In genomic region chr17:1727876-1728630, GRCh38 we compare ENCODE assay signal across 2 cellular contexts.
TF ChIP-seq lines count a peak whose summit lies in the region.

No MANE protein-coding gene starts in this region.

TF ChIP-seq in HepG2, 621 proteins besides CTCF, POLR2A, EP300 and RAD21:
- TF ChIP-seq, protein P1, sequence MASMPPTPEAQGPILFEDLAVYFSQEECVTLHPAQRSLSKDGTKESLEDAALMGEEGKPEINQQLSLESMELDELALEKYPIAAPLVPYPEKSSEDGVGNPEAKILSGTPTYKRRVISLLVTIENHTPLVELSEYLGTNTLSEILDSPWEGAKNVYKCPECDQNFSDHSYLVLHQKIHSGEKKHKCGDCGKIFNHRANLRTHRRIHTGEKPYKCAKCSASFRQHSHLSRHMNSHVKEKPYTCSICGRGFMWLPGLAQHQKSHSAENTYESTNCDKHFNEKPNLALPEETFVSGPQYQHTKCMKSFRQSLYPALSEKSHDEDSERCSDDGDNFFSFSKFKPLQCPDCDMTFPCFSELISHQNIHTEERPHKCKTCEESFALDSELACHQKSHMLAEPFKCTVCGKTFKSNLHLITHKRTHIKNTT (CRISPR knock-in tag; IDR thresholded peaks at IDR 0.05) = no peak
- peak; percentile 74; the same call in 1 of the 2 replicates for TF ChIP-seq ZNF263 (CRISPR knock-in tag; IDR thresholded peaks at IDR 0.05)
- TF ChIP-seq, protein P2, sequence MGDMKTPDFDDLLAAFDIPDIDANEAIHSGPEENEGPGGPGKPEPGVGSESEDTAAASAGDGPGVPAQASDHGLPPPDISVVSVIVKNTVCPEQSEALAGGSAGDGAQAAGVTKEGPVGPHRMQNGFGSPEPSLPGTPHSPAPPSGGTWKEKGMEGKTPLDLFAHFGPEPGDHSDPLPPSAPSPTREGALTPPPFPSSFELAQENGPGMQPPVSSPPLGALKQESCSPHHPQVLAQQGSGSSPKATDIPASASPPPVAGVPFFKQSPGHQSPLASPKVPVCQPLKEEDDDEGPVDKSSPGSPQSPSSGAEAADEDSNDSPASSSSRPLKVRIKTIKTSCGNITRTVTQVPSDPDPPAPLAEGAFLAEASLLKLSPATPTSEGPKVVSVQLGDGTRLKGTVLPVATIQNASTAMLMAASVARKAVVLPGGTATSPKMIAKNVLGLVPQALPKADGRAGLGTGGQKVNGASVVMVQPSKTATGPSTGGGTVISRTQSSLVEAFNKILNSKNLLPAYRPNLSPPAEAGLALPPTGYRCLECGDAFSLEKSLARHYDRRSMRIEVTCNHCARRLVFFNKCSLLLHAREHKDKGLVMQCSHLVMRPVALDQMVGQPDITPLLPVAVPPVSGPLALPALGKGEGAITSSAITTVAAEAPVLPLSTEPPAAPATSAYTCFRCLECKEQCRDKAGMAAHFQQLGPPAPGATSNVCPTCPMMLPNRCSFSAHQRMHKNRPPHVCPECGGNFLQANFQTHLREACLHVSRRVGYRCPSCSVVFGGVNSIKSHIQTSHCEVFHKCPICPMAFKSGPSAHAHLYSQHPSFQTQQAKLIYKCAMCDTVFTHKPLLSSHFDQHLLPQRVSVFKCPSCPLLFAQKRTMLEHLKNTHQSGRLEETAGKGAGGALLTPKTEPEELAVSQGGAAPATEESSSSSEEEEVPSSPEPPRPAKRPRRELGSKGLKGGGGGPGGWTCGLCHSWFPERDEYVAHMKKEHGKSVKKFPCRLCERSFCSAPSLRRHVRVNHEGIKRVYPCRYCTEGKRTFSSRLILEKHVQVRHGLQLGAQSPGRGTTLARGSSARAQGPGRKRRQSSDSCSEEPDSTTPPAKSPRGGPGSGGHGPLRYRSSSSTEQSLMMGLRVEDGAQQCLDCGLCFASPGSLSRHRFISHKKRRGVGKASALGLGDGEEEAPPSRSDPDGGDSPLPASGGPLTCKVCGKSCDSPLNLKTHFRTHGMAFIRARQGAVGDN (CRISPR knock-in tag; IDR thresholded peaks at IDR 0.05) = peak; percentile 16; the same call in 1 of the 2 replicates
- peak; percentile 56 for TF ChIP-seq RBFOX2 (IDR thresholded peaks at IDR 0.05; ENCODE audit: low read depth, low read length)
- TF ChIP-seq AGO2 (optimal IDR thresholded peaks at IDR 0.05; ENCODE audit: low read depth, low read length) = peak; percentile 71
- no peak for TF ChIP-seq FLYWCH1 (CRISPR knock-in tag; IDR thresholded peaks at IDR 0.05)
- TF ChIP-seq ZNF253 (CRISPR knock-in tag; IDR thresholded peaks at IDR 0.05; ENCODE audit: borderline replicate concordance) = no peak
- TF ChIP-seq POLR2AphosphoS5 (IDR thresholded peaks at IDR 0.05; ENCODE audit: low read depth, low read length) = no peak

TF ChIP-seq in GM23338, 12 proteins besides CTCF, POLR2A, EP300 and RAD21:
- TF ChIP-seq EZH2 (IDR thresholded peaks at IDR 0.05; ENCODE audit: low read depth, unreplicated experiment) = no peak
- TF ChIP-seq, protein P3, sequence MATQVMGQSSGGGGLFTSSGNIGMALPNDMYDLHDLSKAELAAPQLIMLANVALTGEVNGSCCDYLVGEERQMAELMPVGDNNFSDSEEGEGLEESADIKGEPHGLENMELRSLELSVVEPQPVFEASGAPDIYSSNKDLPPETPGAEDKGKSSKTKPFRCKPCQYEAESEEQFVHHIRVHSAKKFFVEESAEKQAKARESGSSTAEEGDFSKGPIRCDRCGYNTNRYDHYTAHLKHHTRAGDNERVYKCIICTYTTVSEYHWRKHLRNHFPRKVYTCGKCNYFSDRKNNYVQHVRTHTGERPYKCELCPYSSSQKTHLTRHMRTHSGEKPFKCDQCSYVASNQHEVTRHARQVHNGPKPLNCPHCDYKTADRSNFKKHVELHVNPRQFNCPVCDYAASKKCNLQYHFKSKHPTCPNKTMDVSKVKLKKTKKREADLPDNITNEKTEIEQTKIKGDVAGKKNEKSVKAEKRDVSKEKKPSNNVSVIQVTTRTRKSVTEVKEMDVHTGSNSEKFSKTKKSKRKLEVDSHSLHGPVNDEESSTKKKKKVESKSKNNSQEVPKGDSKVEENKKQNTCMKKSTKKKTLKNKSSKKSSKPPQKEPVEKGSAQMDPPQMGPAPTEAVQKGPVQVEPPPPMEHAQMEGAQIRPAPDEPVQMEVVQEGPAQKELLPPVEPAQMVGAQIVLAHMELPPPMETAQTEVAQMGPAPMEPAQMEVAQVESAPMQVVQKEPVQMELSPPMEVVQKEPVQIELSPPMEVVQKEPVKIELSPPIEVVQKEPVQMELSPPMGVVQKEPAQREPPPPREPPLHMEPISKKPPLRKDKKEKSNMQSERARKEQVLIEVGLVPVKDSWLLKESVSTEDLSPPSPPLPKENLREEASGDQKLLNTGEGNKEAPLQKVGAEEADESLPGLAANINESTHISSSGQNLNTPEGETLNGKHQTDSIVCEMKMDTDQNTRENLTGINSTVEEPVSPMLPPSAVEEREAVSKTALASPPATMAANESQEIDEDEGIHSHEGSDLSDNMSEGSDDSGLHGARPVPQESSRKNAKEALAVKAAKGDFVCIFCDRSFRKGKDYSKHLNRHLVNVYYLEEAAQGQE (IDR thresholded peaks at IDR 0.05; ENCODE audit: unreplicated experiment) = no peak
- TF ChIP-seq ZNF462 (CRISPR knock-in tag; IDR thresholded peaks at IDR 0.05) = no peak
- no peak for TF ChIP-seq ZNF114 (CRISPR knock-in tag; IDR thresholded peaks at IDR 0.05)
